21 cellular contexts compared by ENCODE assay signal in genomic region chr14:100676089-100676685, GRCh38. TPM values are rescaled to one million over a fixed set of nuclear protein-coding genes. Genes with fewer than 3 reads are reported as not detected.
A peak's percentile ranks its signal among the peaks of the same experiment; 100 is the strongest.
DNase-seq lines count a peak whose midpoint lies in the region; ATAC-seq, FAIRE-seq and TF ChIP-seq lines count a peak whose summit lies in the region.
"Had no signal": no experiment of that assay in that cellular context is flagged by ENCODE, and none has a peak within 500 bp of the region (broad histone marks: within the 10 kb centered on the region; RNA-seq: fewer than 3 reads in every experiment).

No MANE protein-coding gene starts in this region.

- H3K4me1 ChIP-seq in left ventricle myocardium inferior (peaks cover 51% of the 10 kb centered on the region), K562 (replicated peaks in 1 of 2; ENCODE audit: control insufficient read depth in 2 of 2, insufficient read depth in 2 of 2, low read length in 2 of 2) (peaks cover 75 to 78% of the 10 kb centered on the region in 2 experiments), vagina (peaks cover 55% of the 10 kb centered on the region)

- H3K9me3 ChIP-seq in left ventricle myocardium inferior (replicated peaks) (no peaks in the 10 kb centered on the region), K562 (replicated peaks; ENCODE audit: control insufficient read depth, insufficient read depth, low read depth, low read length) (no peaks in the 10 kb centered on the region), vagina (no peaks in the 10 kb centered on the region)
- H3K9me3 ChIP-seq: adrenal gland, esophagus squamous epithelium, lower lobe of right lung had no signal

- peak overlapping the region; percentile 60 to 70 for H3K9ac ChIP-seq in K562 (ENCODE audit: insufficient read depth in 1 of 2, low read depth in 2 of 2, low read length in 2 of 2)

- BruUV-seq in K562 (replicated peaks; lab: Mats Ljungman, UMichigan): no TSS peak

- peak overlapping the region; percentile 64 for H2AFZ ChIP-seq in K562 (ENCODE audit: low read depth, low read length)

- no peaks in the 10 kb centered on the region for H4K20me1 ChIP-seq in K562 (replicated peaks; ENCODE audit: control insufficient read depth, insufficient read depth, low read length)

- no peaks in the 10 kb centered on the region for H3K9me1 ChIP-seq in K562 (ENCODE audit: control insufficient read depth, insufficient read depth, low read length)

- intact Hi-C loops in left ventricle myocardium inferior (cut with micrococcal nuclease): no loop called here
- intact Hi-C loops in cardiac septum (cut with DNase I): no loop called here
- intact Hi-C loops in K562 (cut with micrococcal nuclease): loop anchor here (2.0 kb wide), 1 partner anchor 95 kb away; no protein-coding TSS in a partner anchor
- intact Hi-C loops in vagina (cut with DNase I): no loop called here
- intact Hi-C loops in posterior vena cava (cut with DNase I): no loop called here

- DNase-seq in left ventricle myocardium inferior (no peak), cardiac septum (ENCODE audit: low spot score) (no peak), K562 (ENCODE audit: extremely low read depth in 1 of 4, low spot score in 3 of 4) (peak; percentile 70 to 95 (median 82)), mucosa of gallbladder (ENCODE audit: low spot score) (peak; percentile 70), vagina (ENCODE audit: extremely low spot score in 2 of 2) (no peak), posterior vena cava (ENCODE audit: low spot score) (no peak)
- no peak for DNase-seq in NK-92 treated with Interleukin-12 subunit alpha and Interleukin-12 subunit beta, amount 100 ng/mL, for 24 hours (lab: John Stamatoyannopoulos, UW)
- DNase-seq: activated CD4-positive, alpha-beta T cell treated with anti-CD3 and anti-CD28 coated beads for 36 hours; activated CD8-positive, alpha-beta memory T cell treated with anti-CD3 and anti-CD28 coated beads, Interleukin-2, amount 10 ng/mL, durations not matched to agents 7 days and 5 days; adrenal gland; caudate nucleus; effector CD4-positive, alpha-beta T cell; esophagus squamous epithelium; immature natural killer cell; lower lobe of right lung; naive thymus-derived CD8-positive, alpha-beta T cell; NCI-H2081 treated with DMSO at 0.1 percent for 48 hours; NCI-H524 treated with DMSO at 0.1 percent for 48 hours; T1000 had no signal

- 0 out of 4 replicates have a peak, but pooled peaks of 1 of the 2 experiments have one; percentile 5 for TF ChIP-seq RAD21 in K562 (CRISPR knock-in tag; conservative IDR thresholded peaks at IDR 0.05 in 1 of 2, IDR thresholded peaks at IDR 0.05 in 1 of 2)

- peak overlapping the region; percentile 61 for H3K4me2 ChIP-seq in K562 (ENCODE audit: insufficient read depth, low read length)

- TF ChIP-seq EP300 in K562 (IDR thresholded peaks at IDR 0.05; ENCODE audit: low read length): peak; percentile 69

- peak; percentile 89 for FAIRE-seq in K562 (lab: Jason Lieb, UNC)

- H3K36me3 ChIP-seq in left ventricle myocardium inferior: no peaks in the 10 kb centered on the region
- H3K36me3 ChIP-seq in K562 (ENCODE audit: control insufficient read depth, insufficient read depth, low read length): no peaks in the 10 kb centered on the region
- H3K36me3 ChIP-seq in vagina: no peaks in the 10 kb centered on the region
- H3K36me3 ChIP-seq: adrenal gland, esophagus squamous epithelium, lower lobe of right lung had no signal

- TF ChIP-seq POLR2A in K562 (conservative IDR thresholded peaks at IDR 0.05): no peak
- no peak for TF ChIP-seq POLR2A in vagina (IDR thresholded peaks at IDR 0.05)

- POLR2A ChIA-PET in K562 (lab: Yijun Ruan, JAX): interaction anchor here (0.6 to 1.5 kb wide), 5 partner anchors 13 to 1450 kb away, joined by 3 to 4 read pairs (median 3); no protein-coding TSS in a partner anchor

- peaks cover 88% of the 10 kb centered on the region for H3K27me3 ChIP-seq in left ventricle myocardium inferior (ENCODE audit: low read depth)
- H3K27me3 ChIP-seq in K562 (ENCODE audit: control insufficient read depth in 2 of 2, insufficient read depth in 2 of 2, low read length in 2 of 2): no peaks in the 10 kb centered on the region
- no peaks in the 10 kb centered on the region for H3K27me3 ChIP-seq in vagina
- H3K27me3 ChIP-seq: adrenal gland had no signal

- CTCF ChIA-PET in K562 (lab: Yijun Ruan, JAX; ENCODE audit: low intra/inter-chr PET ratio): no interaction called here

- in situ Hi-C loops in K562 (cut with MboI): no loop called here

- WGBS in K562 (ENCODE audit: insufficient coverage, low coverage, missing lambda C conversion rate): 0% methylated on average over 11 of the region's 12 CpGs

- H3K4me3 ChIP-seq in left ventricle myocardium inferior (no peak overlapping the region), K562 (no peak overlapping the region; the same call in 1 of the 2 replicates), vagina (no peak overlapping the region)
- H3K4me3 ChIP-seq: adrenal gland, esophagus squamous epithelium, lower lobe of right lung had no signal

- peak overlapping the region; percentile 81 for H3K27ac ChIP-seq in left ventricle myocardium inferior (replicated peaks)
- H3K27ac ChIP-seq in K562 (ENCODE audit: extremely low read depth, low read depth, low read length): peak overlapping the region; percentile 66
- peak overlapping the region; percentile 93 for H3K27ac ChIP-seq in vagina
- H3K27ac ChIP-seq: lower lobe of right lung had no signal

- no peaks in the 10 kb centered on the region for H3K79me2 ChIP-seq in K562 (ENCODE audit: control insufficient read depth, insufficient read depth, low read length)

- peak; percentile 74 for ATAC-seq in K562
- ATAC-seq in HG03432 (IDR thresholded peaks at IDR 0.05; ENCODE audit: unreplicated experiment): no peak
- ATAC-seq: activated CD4-positive, alpha-beta T cell treated with anti-CD3 and anti-CD28 coated beads for 36 hours; activated CD8-positive, alpha-beta memory T cell treated with anti-CD3 and anti-CD28 coated beads, Interleukin-2, amount 10 ng/mL, durations not matched to agents 7 days and 5 days; lower lobe of right lung; naive thymus-derived CD8-positive, alpha-beta T cell had no signal

- TF ChIP-seq CTCF in left ventricle myocardium inferior (IDR thresholded peaks at IDR 0.05; ENCODE audit: borderline replicate concordance): no peak
- no peak for TF ChIP-seq CTCF in K562 (IDR thresholded peaks at IDR 0.05 in 2 of 3, conservative IDR thresholded peaks at IDR 0.05 in 1 of 3; ENCODE audit: insufficient read depth in 2 of 3, low read depth in 1 of 3, low read length in 3 of 3)
- no peak for TF ChIP-seq CTCF in vagina (IDR thresholded peaks at IDR 0.05)

TF ChIP-seq in K562, 482 proteins besides CTCF, POLR2A, EP300 and RAD21 (continues in another document):
- no peak for TF ChIP-seq RBM17 (IDR thresholded peaks at IDR 0.05; ENCODE audit: borderline replicate concordance, low read depth, low read length)
- peak; percentile 80; the same call in 1 of the 2 replicates for TF ChIP-seq ZBTB7A (IDR thresholded peaks at IDR 0.05; ENCODE audit: borderline replicate concordance, control insufficient read depth, low read depth, low read length)
- TF ChIP-seq, protein P1, sequence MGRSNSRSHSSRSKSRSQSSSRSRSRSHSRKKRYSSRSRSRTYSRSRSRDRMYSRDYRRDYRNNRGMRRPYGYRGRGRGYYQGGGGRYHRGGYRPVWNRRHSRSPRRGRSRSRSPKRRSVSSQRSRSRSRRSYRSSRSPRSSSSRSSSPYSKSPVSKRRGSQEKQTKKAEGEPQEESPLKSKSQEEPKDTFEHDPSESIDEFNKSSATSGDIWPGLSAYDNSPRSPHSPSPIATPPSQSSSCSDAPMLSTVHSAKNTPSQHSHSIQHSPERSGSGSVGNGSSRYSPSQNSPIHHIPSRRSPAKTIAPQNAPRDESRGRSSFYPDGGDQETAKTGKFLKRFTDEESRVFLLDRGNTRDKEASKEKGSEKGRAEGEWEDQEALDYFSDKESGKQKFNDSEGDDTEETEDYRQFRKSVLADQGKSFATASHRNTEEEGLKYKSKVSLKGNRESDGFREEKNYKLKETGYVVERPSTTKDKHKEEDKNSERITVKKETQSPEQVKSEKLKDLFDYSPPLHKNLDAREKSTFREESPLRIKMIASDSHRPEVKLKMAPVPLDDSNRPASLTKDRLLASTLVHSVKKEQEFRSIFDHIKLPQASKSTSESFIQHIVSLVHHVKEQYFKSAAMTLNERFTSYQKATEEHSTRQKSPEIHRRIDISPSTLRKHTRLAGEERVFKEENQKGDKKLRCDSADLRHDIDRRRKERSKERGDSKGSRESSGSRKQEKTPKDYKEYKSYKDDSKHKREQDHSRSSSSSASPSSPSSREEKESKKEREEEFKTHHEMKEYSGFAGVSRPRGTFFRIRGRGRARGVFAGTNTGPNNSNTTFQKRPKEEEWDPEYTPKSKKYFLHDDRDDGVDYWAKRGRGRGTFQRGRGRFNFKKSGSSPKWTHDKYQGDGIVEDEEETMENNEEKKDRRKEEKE (IDR thresholded peaks at IDR 0.05; ENCODE audit: borderline replicate concordance in 1 of 2, control insufficient read depth in 1 of 2, low read depth in 2 of 2, low read length in 1 of 2): no peak
- peak; percentile 13 for TF ChIP-seq MEIS2 (IDR thresholded peaks at IDR 0.05; ENCODE audit: partially characterized antibody)

RNA-seq across cellular contexts. Expression of gene DLK1, which starts 50.5 kb away (rescaled TPM):
- 2.8 TPM for total RNA-seq in left ventricle myocardium inferior
- 1.2 TPM for total RNA-seq in cardiac septum
- total RNA-seq in K562 (2011; cell fraction: chromatin; rRNA removed; ENCODE audit: low replicate concordance): 16.9 and 103 TPM in 2 replicates
- total RNA-seq in K562 (2011; cell fraction: nucleolus; rRNA removed): 80.7 and 188 TPM in 2 replicates
- 58.2 and 70.2 TPM in 2 replicates for total RNA-seq in K562 (2011; cell fraction: nucleoplasm; rRNA removed)
- 11.8 and 12.5 TPM in 2 replicates for total RNA-seq in K562 (2014; rRNA removed)
- 3.9 and 5.6 TPM in 2 replicates for total RNA-seq in K562 (2014; rRNA removed; fragmentation: Illumina TruSeq; extraction: Trizol)
- total RNA-seq in K562 (2015; rRNA removed; fragmentation: Illumina TruSeq; extraction: Trizol): 17.6 and 20.2 TPM in 2 replicates
- 44.2 and 48.3 TPM in 2 replicates for total RNA-seq in K562 (2021)
- polyA plus RNA-seq in K562 (2011; rRNA removed): 97.2 and 430 TPM in 2 replicates
- 306 and 365 TPM in 2 replicates for polyA plus RNA-seq in K562 (2011; cell fraction: cytosol; rRNA removed)
- 296 and 371 TPM in 2 replicates for polyA plus RNA-seq in K562 (2011; cell fraction: nucleus; rRNA removed)
- polyA plus RNA-seq in K562 (2012): 106 and 264 TPM in 2 replicates
- 15.3 and 36.5 TPM in 2 replicates for polyA plus RNA-seq in K562 (2014; fragmentation: Illumina TruSeq; extraction: Trizol)
- 1 to 10 TPM; 4.4 to 4.7 TPM for polyA plus RNA-seq in K562 (2014; fragmentation: Nextera tagmentation; extraction: Ambion mirVana)
- polyA plus RNA-seq in K562 (2014; rRNA removed): 21.4 and 27.5 TPM in 2 replicates
- polyA minus RNA-seq in K562 (2011; rRNA and poly(A)+ RNA removed): 35.4 and 85.9 TPM in 2 replicates
- polyA minus RNA-seq in K562 (2011; cell fraction: cytosol; rRNA and poly(A)+ RNA removed): 143 and 458 TPM in 2 replicates
- 44.6 and 117 TPM in 2 replicates for polyA minus RNA-seq in K562 (2011; cell fraction: nucleus; rRNA and poly(A)+ RNA removed)
- total RNA-seq in mucosa of gallbladder: 7.0 TPM
- 8.6 TPM for total RNA-seq in vagina
- not detected for total RNA-seq in posterior vena cava
- total RNA-seq: activated CD4-positive, alpha-beta T cell treated with anti-CD3 and anti-CD28 coated beads for 36 hours; activated CD8-positive, alpha-beta memory T cell treated with anti-CD3 and anti-CD28 coated beads, Interleukin-2, amount 10 ng/mL, durations not matched to agents 7 days and 5 days; esophagus squamous epithelium; lower lobe of right lung; naive thymus-derived CD8-positive, alpha-beta T cell; pulmonary artery endothelial cell had no signal
- polyA plus RNA-seq: immature natural killer cell; naive thymus-derived CD8-positive, alpha-beta T cell had no signal

Comparison
In these comparisons a context has a peak if more than half of its experiments do, and no peak if none do; other contexts are left out.
1. DNase-seq: peak in K562 (4 of 4) and mucosa of gallbladder (single experiment); none in left ventricle myocardium inferior (single experiment), cardiac septum (single experiment), vagina (0 of 2), NK-92 treated with Interleukin-12 subunit alpha and Interleukin-12 subunit beta, amount 100 ng/mL, for 24 hours (single experiment) and posterior vena cava (single experiment).
2. Peak in every context shown above with its lines, with median percentiles within 50 percentile points of each other: H3K27ac ChIP-seq.